ENCODE assay signal across 28 cellular contexts in genomic region chr3:73604491-73604890, GRCh38. TPM values are rescaled to one million over a fixed set of nuclear protein-coding genes. Genes with fewer than 3 reads are reported as not detected.
DNase-seq lines count a peak whose midpoint lies in the region; ATAC-seq and TF ChIP-seq lines count a peak whose summit lies in the region.
"Had no signal": no experiment of that assay in that cellular context is flagged by ENCODE, and none has a peak within 500 bp of the region (broad histone marks: within the 10 kb centered on the region; RNA-seq: fewer than 3 reads in every experiment).

No MANE protein-coding gene starts in this region.

- intact Hi-C loops in left ventricle myocardium inferior (cut with micrococcal nuclease) (no loop called here), left cardiac atrium (cut with DNase I) (no loop called here), sigmoid colon (cut with DNase I) (loop anchor here (5.0 kb wide), 1 partner anchor 82 kb away; no protein-coding TSS in a partner anchor)

- H3K79me1 ChIP-seq in neuronal stem cell (ENCODE audit: low read depth, low read length): no peaks in the 10 kb centered on the region

- H3K9me3 ChIP-seq in left ventricle myocardium inferior (replicated peaks): no peaks in the 10 kb centered on the region
- no peaks in the 10 kb centered on the region for H3K9me3 ChIP-seq in sigmoid colon
- H3K9me3 ChIP-seq in neuronal stem cell (replicated peaks in 1 of 2; ENCODE audit: control insufficient read depth in 2 of 2, insufficient read depth in 1 of 2, low read depth in 1 of 2, low read length in 2 of 2): no peaks in the 10 kb centered on the region
- H3K9me3 ChIP-seq: adrenal gland had no signal

- DNase-seq in left ventricle myocardium inferior (no peak), left cardiac atrium (no peak), fibroblast of peridontal ligament (ENCODE audit: extremely low read depth) (peak; percentile 95), sigmoid colon (no peak), neuronal stem cell (ENCODE audit: low spot score) (no peak), COLO829 (ENCODE audit: low spot score) (no peak), NCI-H2081 treated with DMSO at 0.1 percent for 48 hours (lab: John Stamatoyannopoulos, UW) (no peak)
- no peak for DNase-seq in stimulated activated CD8-positive, alpha-beta memory T cell treated with anti-CD3 and anti-CD28 coated beads, Interleukin-4, amount 100 ng/mL, for 48 hours
- DNase-seq: activated CD8-positive, alpha-beta T cell treated with anti-CD3 and anti-CD28 coated beads for 36 hours; activated gamma-delta T cell treated with Interleukin-2 at 50 U/mL for 16 hours; activated T-cell treated with anti-CD3 and anti-CD28 coated beads for 4 hours; adrenal gland; AML-193; CD8-positive, alpha-beta T cell; central memory CD4-positive, alpha-beta T cell; DMS153; erythroblast; GDM1; H9; MM.1S; naive B cell; NCI-H1436 treated with DMSO at 0.1 percent for 48 hours; NCI-H526; occipital lobe; retina; stimulated activated CD4-positive, alpha-beta T cell treated with anti-CD3 and anti-CD28 coated beads, Interleukin-12 subunit alpha, Interleukin-12 subunit beta, amount 100 ng/mL, for 4 hours; stimulated activated CD4-positive, alpha-beta T cell treated with anti-CD3 and anti-CD28 coated beads, Interleukin-4, amount 100 ng/mL, for 4 hours had no signal

- no peak for ATAC-seq in left cardiac atrium
- ATAC-seq: activated CD8-positive, alpha-beta T cell treated with anti-CD3 and anti-CD28 coated beads for 36 hours; CD8-positive, alpha-beta T cell had no signal

- no peak overlapping the region for H3K4ac ChIP-seq in neuronal stem cell (ENCODE audit: low read length)

- TF ChIP-seq CTCF in left ventricle myocardium inferior (IDR thresholded peaks at IDR 0.05; ENCODE audit: borderline replicate concordance) (no peak), sigmoid colon (IDR thresholded peaks at IDR 0.05) (no peak)

- no peak overlapping the region for H2BK5ac ChIP-seq in neuronal stem cell (ENCODE audit: low read length)

- H3K27me3 ChIP-seq in left ventricle myocardium inferior (ENCODE audit: low read depth): no peaks in the 10 kb centered on the region
- H3K27me3 ChIP-seq in sigmoid colon: no peaks in the 10 kb centered on the region
- H3K27me3 ChIP-seq in neuronal stem cell (ENCODE audit: control insufficient read depth in 3 of 3, insufficient read depth in 3 of 3, low read depth in 1 of 3, low read length in 3 of 3): no peaks in the 10 kb centered on the region
- H3K27me3 ChIP-seq: adrenal gland had no signal

- no peak for TF ChIP-seq POLR2A in sigmoid colon (IDR thresholded peaks at IDR 0.05)

- H2BK120ac ChIP-seq in neuronal stem cell (ENCODE audit: low read depth, low read length): no peak overlapping the region

- no peak overlapping the region for H2BK12ac ChIP-seq in neuronal stem cell (ENCODE audit: low read length)

- no peak overlapping the region for H3K18ac ChIP-seq in neuronal stem cell (ENCODE audit: low read length)

- H3K14ac ChIP-seq in neuronal stem cell (ENCODE audit: low read length): no peak overlapping the region

- TF ChIP-seq EP300 in sigmoid colon (IDR thresholded peaks at IDR 0.05): no peak

- no peak overlapping the region for H2BK15ac ChIP-seq in neuronal stem cell (ENCODE audit: low read length)

- no peak overlapping the region for H4K91ac ChIP-seq in neuronal stem cell (ENCODE audit: low read depth, low read length, poor library complexity)

- H3K4me2 ChIP-seq in neuronal stem cell (ENCODE audit: insufficient read depth, low read length, poor library complexity, severe bottlenecking): no peak overlapping the region

- peaks cover 8% of the 10 kb centered on the region for H3K36me3 ChIP-seq in left ventricle myocardium inferior
- H3K36me3 ChIP-seq in sigmoid colon: peaks cover 0 to 33% (median 0%) of the 10 kb centered on the region in 4 donors
- peaks cover 2 to 43% of the 10 kb centered on the region in 2 donors for H3K36me3 ChIP-seq in neuronal stem cell (replicated peaks in 1 of 2; ENCODE audit: control insufficient read depth in 2 of 2, insufficient read depth in 2 of 2, low read length in 2 of 2)

- no peak overlapping the region for H2AFZ ChIP-seq in neuronal stem cell (ENCODE audit: low read length)

- 67 to 68% methylated on average over 1 of the region's 1 CpG for WGBS in sigmoid colon, 2 donors
- WGBS in neuronal stem cell (ENCODE audit: extremely low coverage in 2 of 2, insufficient read length in 2 of 2, insufficient replicate concordance in 1 of 2), 2 donors: no CpG with 5 or more reads among the region's 1 CpG

- H3K27ac ChIP-seq in left ventricle myocardium inferior (replicated peaks): peak overlapping the region; percentile 96
- H3K27ac ChIP-seq in sigmoid colon: peak overlapping the region; percentile 64 to 96 (median 82)
- no peak overlapping the region for H3K27ac ChIP-seq in neuronal stem cell (replicated peaks; ENCODE audit: low read length)
- H3K27ac ChIP-seq: 22Rv1 had no signal

- no peak overlapping the region for H2AK5ac ChIP-seq in neuronal stem cell (ENCODE audit: low read depth, low read length)

- H3K4me3 ChIP-seq in left ventricle myocardium inferior (no peak overlapping the region), sigmoid colon (peak overlapping the region in 2 of 4 donors; percentile 9 to 14), neuronal stem cell (ENCODE audit: low read length in 2 of 2) (no peak overlapping the region)
- H3K4me3 ChIP-seq: adrenal gland had no signal

- no peak overlapping the region for H3K9ac ChIP-seq in neuronal stem cell (ENCODE audit: low read depth, low read length, poor library complexity)

- H3K23ac ChIP-seq in neuronal stem cell (ENCODE audit: low read depth, low read length, poor library complexity): no peak overlapping the region

- no peak overlapping the region for H4K8ac ChIP-seq in neuronal stem cell (ENCODE audit: low read depth, low read length)

- H3K4me1 ChIP-seq in left ventricle myocardium inferior (peaks cover 91% of the 10 kb centered on the region), sigmoid colon (peaks cover 0 to 100% (median 90%) of the 10 kb centered on the region in 4 donors), neuronal stem cell (ENCODE audit: control insufficient read depth in 2 of 2, insufficient read depth in 1 of 2, low read depth in 1 of 2, low read length in 2 of 2) (peaks cover 2 to 56% of the 10 kb centered on the region in 2 donors)

RNA-seq across cellular contexts. Expression of gene PDZRN3, which starts 20.2 kb away (rescaled TPM):
- 114 TPM for total RNA-seq in left ventricle myocardium inferior
- total RNA-seq in left cardiac atrium: 10 to 100 TPM; 30.8 to 60.6 TPM
- 100 to 1,000 TPM; 172 to 209 (median 206) TPM for total RNA-seq in sigmoid colon
- polyA plus RNA-seq in sigmoid colon: 10 to 100 TPM in 1 of 3 donors, 1 to 10 TPM in 2; 7.2 to 16.1 (median 9.0) TPM
- 2.1 TPM for polyA plus RNA-seq in neuronal stem cell (2013, experiment 1 of 2)
- polyA plus RNA-seq in neuronal stem cell (2013, experiment 2 of 2): 1.8 TPM
- total RNA-seq: activated CD8-positive, alpha-beta T cell treated with anti-CD3 and anti-CD28 coated beads for 36 hours; CD8-positive, alpha-beta T cell had no signal
